Comparison of ENCODE assay signal across 13 cellular contexts in genomic region chr3:140753865-140754754, GRCh38.
DNase-seq lines count a peak whose midpoint lies in the region; ATAC-seq and TF ChIP-seq lines count a peak whose summit lies in the region.
"Had no signal": no experiment of that assay in that cellular context is flagged by ENCODE, and none has a peak within 500 bp of the region (broad histone marks: within the 10 kb centered on the region; RNA-seq: fewer than 3 reads in every experiment).

No MANE protein-coding gene starts in this region.

- ATAC-seq in GM19467 (IDR thresholded peaks at IDR 0.05; ENCODE audit: unreplicated experiment) = peak; percentile 62
- peak; percentile 69 for ATAC-seq in HG03175 (IDR thresholded peaks at IDR 0.05; ENCODE audit: unreplicated experiment)
- ATAC-seq in RWPE2 (ENCODE audit: low read depth) = peak; percentile 56; the same call in 2 of the 3 replicates
- ATAC-seq: effector memory CD8-positive, alpha-beta T cell; left ventricle myocardium superior had no signal

- peak; percentile 6 for TF ChIP-seq CTCF in GM12865 (IDR thresholded peaks at IDR 0.05; ENCODE audit: insufficient read depth, low read depth, low read length, missing control alignments)
- no peak for TF ChIP-seq CTCF in RWPE2 (IDR thresholded peaks at IDR 0.05; ENCODE audit: poor library complexity, severe bottlenecking)

- no peak overlapping the region for H3K4me3 ChIP-seq in GM12865 (ENCODE audit: low read depth, low read length)
- no peak overlapping the region for H3K4me3 ChIP-seq in RWPE2 (ENCODE audit: severe bottlenecking)
- no peak overlapping the region for H3K4me3 ChIP-seq in effector memory CD4-positive, alpha-beta T cell (ENCODE audit: insufficient read depth, low read depth, low read length, poor library complexity, severe bottlenecking)
- H3K4me3 ChIP-seq: thyroid gland had no signal

- DNase-seq in GM12865 (ENCODE audit: low read depth) (peak; percentile 84), RWPE2 (ENCODE audit: low spot score) (no peak), NCI-H128 (lab: John Stamatoyannopoulos, UW; ENCODE audit: unreplicated experiment) (no peak), RKO (ENCODE audit: low spot score) (no peak)
- no peak for DNase-seq in effector memory CD4-positive, alpha-beta T cell
- DNase-seq in activated CD8-positive, alpha-beta memory T cell treated with anti-CD3 and anti-CD28 coated beads for 24 hours = no peak
- DNase-seq: activated T-cell treated with anti-CD3 and anti-CD28 coated beads, Interleukin-2, amount 50 U/mL, for 72 hours; DMS 273 treated with DMSO at 0.1 percent for 48 hours; effector memory CD8-positive, alpha-beta T cell; left ventricle myocardium superior; thyroid gland had no signal

- no peaks in the 10 kb centered on the region for H3K4me1 ChIP-seq in RWPE2 (ENCODE audit: insufficient read depth, poor library complexity, severe bottlenecking)
- H3K4me1 ChIP-seq in effector memory CD4-positive, alpha-beta T cell (ENCODE audit: control insufficient read depth, insufficient read depth, low read length, poor library complexity, severe bottlenecking) = no peaks in the 10 kb centered on the region
- H3K4me1 ChIP-seq: thyroid gland had no signal

- no peak overlapping the region for H3K27ac ChIP-seq in RWPE2 (ENCODE audit: poor library complexity, severe bottlenecking)
- no peak overlapping the region for H3K27ac ChIP-seq in effector memory CD4-positive, alpha-beta T cell (ENCODE audit: insufficient read depth, low read length, poor library complexity, severe bottlenecking)
- H3K27ac ChIP-seq: thyroid gland had no signal

- H3K27me3 ChIP-seq in RWPE2 (ENCODE audit: insufficient read depth, poor library complexity, severe bottlenecking) = no peaks in the 10 kb centered on the region
- no peaks in the 10 kb centered on the region for H3K27me3 ChIP-seq in effector memory CD4-positive, alpha-beta T cell (replicated peaks; ENCODE audit: control insufficient read depth, insufficient read depth, low read length, poor library complexity, severe bottlenecking)
- H3K27me3 ChIP-seq: thyroid gland had no signal

- no peaks in the 10 kb centered on the region for H3K9me3 ChIP-seq in RWPE2 (ENCODE audit: severe bottlenecking)
- H3K9me3 ChIP-seq in effector memory CD4-positive, alpha-beta T cell (ENCODE audit: control insufficient read depth, low read length) = no peaks in the 10 kb centered on the region
- H3K9me3 ChIP-seq: thyroid gland had no signal

- H3K36me3 ChIP-seq in RWPE2 (ENCODE audit: low read depth) = no peaks in the 10 kb centered on the region
- H3K36me3 ChIP-seq in effector memory CD4-positive, alpha-beta T cell (ENCODE audit: control insufficient read depth, insufficient read depth, low read length) = no peaks in the 10 kb centered on the region
- H3K36me3 ChIP-seq: thyroid gland had no signal
